1 cellular context compared by ENCODE assay signal in the genomic region with DNA sequence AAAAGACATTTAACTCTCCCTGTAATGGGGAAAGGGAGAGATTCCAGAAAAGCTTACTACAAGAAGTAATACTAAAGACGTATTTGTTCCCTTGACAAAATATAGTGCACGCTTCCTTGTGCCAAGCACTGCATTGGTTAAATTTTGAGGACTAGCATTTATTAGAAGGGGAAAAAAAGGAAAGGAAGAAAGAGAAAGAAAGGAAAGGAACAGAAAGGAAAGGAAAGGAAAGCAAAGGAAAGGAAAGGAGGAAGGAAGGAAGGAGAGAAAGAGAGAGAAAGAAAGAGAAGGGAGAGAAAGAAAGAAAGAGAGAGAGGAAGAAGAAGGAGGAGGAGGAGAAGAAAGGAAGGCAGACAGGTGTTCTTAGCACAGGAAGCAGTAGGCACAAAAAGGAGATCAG.
TF ChIP-seq lines count a peak whose summit lies in the region.

No MANE protein-coding gene starts in this region.

TF ChIP-seq in GM23338, 12 proteins besides CTCF, POLR2A, EP300 and RAD21 (continued from another document):
- TF ChIP-seq, protein P1, sequence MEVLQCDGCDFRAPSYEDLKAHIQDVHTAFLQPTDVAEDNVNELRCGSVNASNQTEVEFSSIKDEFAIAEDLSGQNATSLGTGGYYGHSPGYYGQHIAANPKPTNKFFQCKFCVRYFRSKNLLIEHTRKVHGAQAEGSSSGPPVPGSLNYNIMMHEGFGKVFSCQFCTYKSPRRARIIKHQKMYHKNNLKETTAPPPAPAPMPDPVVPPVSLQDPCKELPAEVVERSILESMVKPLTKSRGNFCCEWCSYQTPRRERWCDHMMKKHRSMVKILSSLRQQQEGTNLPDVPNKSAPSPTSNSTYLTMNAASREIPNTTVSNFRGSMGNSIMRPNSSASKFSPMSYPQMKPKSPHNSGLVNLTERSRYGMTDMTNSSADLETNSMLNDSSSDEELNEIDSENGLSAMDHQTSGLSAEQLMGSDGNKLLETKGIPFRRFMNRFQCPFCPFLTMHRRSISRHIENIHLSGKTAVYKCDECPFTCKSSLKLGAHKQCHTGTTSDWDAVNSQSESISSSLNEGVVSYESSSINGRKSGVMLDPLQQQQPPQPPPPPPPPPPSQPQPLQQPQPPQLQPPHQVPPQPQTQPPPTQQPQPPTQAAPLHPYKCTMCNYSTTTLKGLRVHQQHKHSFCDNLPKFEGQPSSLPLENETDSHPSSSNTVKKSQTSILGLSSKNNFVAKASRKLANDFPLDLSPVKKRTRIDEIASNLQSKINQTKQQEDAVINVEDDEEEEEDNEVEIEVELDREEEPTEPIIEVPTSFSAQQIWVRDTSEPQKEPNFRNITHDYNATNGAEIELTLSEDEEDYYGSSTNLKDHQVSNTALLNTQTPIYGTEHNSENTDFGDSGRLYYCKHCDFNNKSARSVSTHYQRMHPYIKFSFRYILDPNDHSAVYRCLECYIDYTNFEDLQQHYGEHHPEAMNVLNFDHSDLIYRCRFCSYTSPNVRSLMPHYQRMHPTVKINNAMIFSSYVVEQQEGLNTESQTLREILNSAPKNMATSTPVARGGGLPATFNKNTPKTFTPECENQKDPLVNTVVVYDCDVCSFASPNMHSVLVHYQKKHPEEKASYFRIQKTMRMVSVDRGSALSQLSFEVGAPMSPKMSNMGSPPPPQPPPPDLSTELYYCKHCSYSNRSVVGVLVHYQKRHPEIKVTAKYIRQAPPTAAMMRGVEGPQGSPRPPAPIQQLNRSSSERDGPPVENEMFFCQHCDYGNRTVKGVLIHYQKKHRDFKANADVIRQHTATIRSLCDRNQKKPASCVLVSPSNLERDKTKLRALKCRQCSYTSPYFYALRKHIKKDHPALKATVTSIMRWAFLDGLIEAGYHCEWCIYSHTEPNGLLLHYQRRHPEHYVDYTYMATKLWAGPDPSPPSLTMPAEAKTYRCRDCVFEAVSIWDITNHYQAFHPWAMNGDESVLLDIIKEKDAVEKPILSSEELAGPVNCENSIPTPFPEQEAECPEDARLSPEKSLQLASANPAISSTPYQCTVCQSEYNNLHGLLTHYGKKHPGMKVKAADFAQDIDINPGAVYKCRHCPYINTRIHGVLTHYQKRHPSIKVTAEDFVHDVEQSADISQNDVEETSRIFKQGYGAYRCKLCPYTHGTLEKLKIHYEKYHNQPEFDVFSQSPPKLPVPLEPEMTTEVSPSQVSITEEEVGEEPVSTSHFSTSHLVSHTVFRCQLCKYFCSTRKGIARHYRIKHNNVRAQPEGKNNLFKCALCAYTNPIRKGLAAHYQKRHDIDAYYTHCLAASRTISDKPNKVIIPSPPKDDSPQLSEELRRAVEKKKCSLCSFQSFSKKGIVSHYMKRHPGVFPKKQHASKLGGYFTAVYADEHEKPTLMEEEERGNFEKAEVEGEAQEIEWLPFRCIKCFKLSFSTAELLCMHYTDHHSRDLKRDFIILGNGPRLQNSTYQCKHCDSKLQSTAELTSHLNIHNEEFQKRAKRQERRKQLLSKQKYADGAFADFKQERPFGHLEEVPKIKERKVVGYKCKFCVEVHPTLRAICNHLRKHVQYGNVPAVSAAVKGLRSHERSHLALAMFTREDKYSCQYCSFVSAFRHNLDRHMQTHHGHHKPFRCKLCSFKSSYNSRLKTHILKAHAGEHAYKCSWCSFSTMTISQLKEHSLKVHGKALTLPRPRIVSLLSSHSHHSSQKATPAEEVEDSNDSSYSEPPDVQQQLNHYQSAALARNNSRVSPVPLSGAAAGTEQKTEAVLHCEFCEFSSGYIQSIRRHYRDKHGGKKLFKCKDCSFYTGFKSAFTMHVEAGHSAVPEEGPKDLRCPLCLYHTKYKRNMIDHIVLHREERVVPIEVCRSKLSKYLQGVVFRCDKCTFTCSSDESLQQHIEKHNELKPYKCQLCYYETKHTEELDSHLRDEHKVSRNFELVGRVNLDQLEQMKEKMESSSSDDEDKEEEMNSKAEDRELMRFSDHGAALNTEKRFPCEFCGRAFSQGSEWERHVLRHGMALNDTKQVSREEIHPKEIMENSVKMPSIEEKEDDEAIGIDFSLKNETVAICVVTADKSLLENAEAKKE (CRISPR knock-in tag; IDR thresholded peaks at IDR 0.05): no peak
- TF ChIP-seq STAT1 (IDR thresholded peaks at IDR 0.05; ENCODE audit: unreplicated experiment) (no peak), EZH2 (IDR thresholded peaks at IDR 0.05; ENCODE audit: low read depth, unreplicated experiment) (no peak), ZNF331 (CRISPR knock-in tag; IDR thresholded peaks at IDR 0.05; ENCODE audit: low read depth) (no peak), EZH2phosphoT487 (IDR thresholded peaks at IDR 0.05; ENCODE audit: unreplicated experiment) (no peak), CREB1 (CRISPR knock-in tag; IDR thresholded peaks at IDR 0.05; ENCODE audit: low read depth) (no peak), NANOG (IDR thresholded peaks at IDR 0.05; ENCODE audit: borderline replicate concordance) (no peak), ZNF114 (CRISPR knock-in tag; IDR thresholded peaks at IDR 0.05) (no peak), JUNB (IDR thresholded peaks at IDR 0.05; ENCODE audit: unreplicated experiment) (no peak)
- TF ChIP-seq, protein P2, sequence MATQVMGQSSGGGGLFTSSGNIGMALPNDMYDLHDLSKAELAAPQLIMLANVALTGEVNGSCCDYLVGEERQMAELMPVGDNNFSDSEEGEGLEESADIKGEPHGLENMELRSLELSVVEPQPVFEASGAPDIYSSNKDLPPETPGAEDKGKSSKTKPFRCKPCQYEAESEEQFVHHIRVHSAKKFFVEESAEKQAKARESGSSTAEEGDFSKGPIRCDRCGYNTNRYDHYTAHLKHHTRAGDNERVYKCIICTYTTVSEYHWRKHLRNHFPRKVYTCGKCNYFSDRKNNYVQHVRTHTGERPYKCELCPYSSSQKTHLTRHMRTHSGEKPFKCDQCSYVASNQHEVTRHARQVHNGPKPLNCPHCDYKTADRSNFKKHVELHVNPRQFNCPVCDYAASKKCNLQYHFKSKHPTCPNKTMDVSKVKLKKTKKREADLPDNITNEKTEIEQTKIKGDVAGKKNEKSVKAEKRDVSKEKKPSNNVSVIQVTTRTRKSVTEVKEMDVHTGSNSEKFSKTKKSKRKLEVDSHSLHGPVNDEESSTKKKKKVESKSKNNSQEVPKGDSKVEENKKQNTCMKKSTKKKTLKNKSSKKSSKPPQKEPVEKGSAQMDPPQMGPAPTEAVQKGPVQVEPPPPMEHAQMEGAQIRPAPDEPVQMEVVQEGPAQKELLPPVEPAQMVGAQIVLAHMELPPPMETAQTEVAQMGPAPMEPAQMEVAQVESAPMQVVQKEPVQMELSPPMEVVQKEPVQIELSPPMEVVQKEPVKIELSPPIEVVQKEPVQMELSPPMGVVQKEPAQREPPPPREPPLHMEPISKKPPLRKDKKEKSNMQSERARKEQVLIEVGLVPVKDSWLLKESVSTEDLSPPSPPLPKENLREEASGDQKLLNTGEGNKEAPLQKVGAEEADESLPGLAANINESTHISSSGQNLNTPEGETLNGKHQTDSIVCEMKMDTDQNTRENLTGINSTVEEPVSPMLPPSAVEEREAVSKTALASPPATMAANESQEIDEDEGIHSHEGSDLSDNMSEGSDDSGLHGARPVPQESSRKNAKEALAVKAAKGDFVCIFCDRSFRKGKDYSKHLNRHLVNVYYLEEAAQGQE (IDR thresholded peaks at IDR 0.05; ENCODE audit: unreplicated experiment): no peak
- TF ChIP-seq, protein P3, sequence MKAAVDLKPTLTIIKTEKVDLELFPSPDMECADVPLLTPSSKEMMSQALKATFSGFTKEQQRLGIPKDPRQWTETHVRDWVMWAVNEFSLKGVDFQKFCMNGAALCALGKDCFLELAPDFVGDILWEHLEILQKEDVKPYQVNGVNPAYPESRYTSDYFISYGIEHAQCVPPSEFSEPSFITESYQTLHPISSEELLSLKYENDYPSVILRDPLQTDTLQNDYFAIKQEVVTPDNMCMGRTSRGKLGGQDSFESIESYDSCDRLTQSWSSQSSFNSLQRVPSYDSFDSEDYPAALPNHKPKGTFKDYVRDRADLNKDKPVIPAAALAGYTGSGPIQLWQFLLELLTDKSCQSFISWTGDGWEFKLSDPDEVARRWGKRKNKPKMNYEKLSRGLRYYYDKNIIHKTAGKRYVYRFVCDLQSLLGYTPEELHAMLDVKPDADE (IDR thresholded peaks at IDR 0.05): no peak
